ENCODE assay signal across 16 cellular contexts in genomic region chr7:44058759-44059218, GRCh38. TPM values are rescaled to one million over a fixed set of nuclear protein-coding genes. Genes with fewer than 3 reads are reported as not detected.
DNase-seq lines count a peak whose midpoint lies in the region; ATAC-seq lines count a peak whose summit lies in the region.
"Had no signal": no experiment of that assay in that cellular context is flagged by ENCODE, and none has a peak within 500 bp of the region (broad histone marks: within the 10 kb centered on the region; RNA-seq: fewer than 3 reads in every experiment).

No MANE protein-coding gene starts in this region.

- peaks cover 45% of the 10 kb centered on the region for H3K36me3 ChIP-seq in Karpas-422 (ENCODE audit: insufficient read depth, low read length)

- H3K9me2 ChIP-seq in Karpas-422 (replicated peaks; ENCODE audit: insufficient read depth, low read length): no peaks in the 10 kb centered on the region
- H3K9me2 ChIP-seq: SK-N-SH had no signal

- no peak for DNase-seq in activated T-cell treated with anti-CD3 and anti-CD28 coated beads, Interleukin-2, amount 50 U/mL, for 24 hours
- DNase-seq in activated T-cell treated with anti-CD3 and anti-CD28 coated beads, Interleukin-2, amount 50 U/mL, for 48 hours: no peak
- DNase-seq in Karpas-422 (no peak), epithelial cell of prostate (ENCODE audit: low read depth, low spot score) (no peak), cerebellar cortex (ENCODE audit: low spot score) (no peak), NCI-H187 treated with DMSO at 0.1 percent for 48 hours (lab: John Stamatoyannopoulos, UW) (no peak)
- DNase-seq: Calu3; central memory CD4-positive, alpha-beta T cell; glutamatergic neuron; NCI-H1105 treated with DMSO at 0.1 percent for 48 hours; SK-N-SH; stimulated activated CD4-positive, alpha-beta T cell treated with anti-CD3 and anti-CD28 coated beads, Interleukin-1b, Interleukin-23, amount 100 ng/mL, for 48 hours; stimulated activated CD8-positive, alpha-beta memory T cell treated with anti-CD3 and anti-CD28 coated beads, Interleukin-4, amount 100 ng/mL, for 48 hours had no signal

- peaks cover 24% of the 10 kb centered on the region for H3K4me1 Mint-ChIP-seq in activated T-cell treated with anti-CD3 and anti-CD28 coated beads, Interleukin-2, amount 50 U/mL, for 24 hours (ENCODE audit: low read depth)
- peaks cover 80% of the 10 kb centered on the region for H3K4me1 Mint-ChIP-seq in stimulated activated memory B cell treated with anti-CD40 and anti-IgM and Interleukin-4, amounts not matched to agents 10 μg/mL and 1 μg/mL and 100 μg/mL, for 72 hours

- H3K4me1 ChIP-seq in Karpas-422 (ENCODE audit: low read length): peaks cover 71% of the 10 kb centered on the region

- no peak overlapping the region for H3K4me3 Mint-ChIP-seq in activated T-cell treated with anti-CD3 and anti-CD28 coated beads, Interleukin-2, amount 50 U/mL, for 24 hours
- H3K4me3 Mint-ChIP-seq in stimulated activated memory B cell treated with anti-CD40 and anti-IgM and Interleukin-4, amounts not matched to agents 10 μg/mL and 1 μg/mL and 100 μg/mL, for 72 hours: peak overlapping the region; percentile 72

- peak overlapping the region; percentile 99 for H3K27ac ChIP-seq in Karpas-422 (ENCODE audit: low read length)
- H3K27ac ChIP-seq in epithelial cell of prostate: peak overlapping the region; percentile 13
- H3K27ac ChIP-seq: upper lobe of left lung had no signal

- H3K27me3 ChIP-seq in Karpas-422 (ENCODE audit: low read length): no peaks in the 10 kb centered on the region
- H3K27me3 ChIP-seq: upper lobe of left lung had no signal

- H3K36me3 Mint-ChIP-seq in activated T-cell treated with anti-CD3 and anti-CD28 coated beads, Interleukin-2, amount 50 U/mL, for 24 hours (ENCODE audit: low read depth): peaks cover 89% of the 10 kb centered on the region
- H3K36me3 Mint-ChIP-seq in stimulated activated memory B cell treated with anti-CD40 and anti-IgM and Interleukin-4, amounts not matched to agents 10 μg/mL and 1 μg/mL and 100 μg/mL, for 72 hours: peaks cover 76% of the 10 kb centered on the region

- no peaks in the 10 kb centered on the region for H3K9me3 Mint-ChIP-seq in activated T-cell treated with anti-CD3 and anti-CD28 coated beads, Interleukin-2, amount 50 U/mL, for 24 hours
- H3K9me3 Mint-ChIP-seq in stimulated activated memory B cell treated with anti-CD40 and anti-IgM and Interleukin-4, amounts not matched to agents 10 μg/mL and 1 μg/mL and 100 μg/mL, for 72 hours: no peaks in the 10 kb centered on the region

- no peak overlapping the region for H2AFZ ChIP-seq in Karpas-422 (ENCODE audit: low read length)

- H3K27ac Mint-ChIP-seq in activated T-cell treated with anti-CD3 and anti-CD28 coated beads, Interleukin-2, amount 50 U/mL, for 24 hours: peak overlapping the region; percentile 53
- H3K27ac Mint-ChIP-seq in stimulated activated memory B cell treated with anti-CD40 and anti-IgM and Interleukin-4, amounts not matched to agents 10 μg/mL and 1 μg/mL and 100 μg/mL, for 72 hours: peak overlapping the region; percentile 98

- peak overlapping the region; percentile 82 for H3K9ac ChIP-seq in Karpas-422 (ENCODE audit: low read length)
- H3K9ac ChIP-seq: SK-N-SH had no signal

- 0 out of 2 replicates have a peak, but pooled peaks cover 4% of the 10 kb centered on the region for H3K79me2 ChIP-seq in Karpas-422 (ENCODE audit: low read length)

- no peaks in the 10 kb centered on the region for H3K27me3 Mint-ChIP-seq in activated T-cell treated with anti-CD3 and anti-CD28 coated beads, Interleukin-2, amount 50 U/mL, for 24 hours
- no peaks in the 10 kb centered on the region for H3K27me3 Mint-ChIP-seq in stimulated activated memory B cell treated with anti-CD40 and anti-IgM and Interleukin-4, amounts not matched to agents 10 μg/mL and 1 μg/mL and 100 μg/mL, for 72 hours

- H4K20me1 ChIP-seq in Karpas-422 (ENCODE audit: insufficient read depth, low read depth, low read length): no peaks in the 10 kb centered on the region

- no peaks in the 10 kb centered on the region for H3K9me3 ChIP-seq in Karpas-422 (ENCODE audit: low read length)
- H3K9me3 ChIP-seq: SK-N-SH, upper lobe of left lung had no signal

- H3K4me2 ChIP-seq in Karpas-422 (ENCODE audit: low read depth, low read length, poor library complexity, severe bottlenecking): peak overlapping the region; percentile 78
- H3K4me2 ChIP-seq: SK-N-SH had no signal

- ATAC-seq in stimulated activated memory B cell treated with anti-CD40 and anti-IgM and Interleukin-4, amounts not matched to agents 10 μg/mL and 1 μg/mL and 100 μg/mL, for 72 hours: peak; percentile 58
- no peak for ATAC-seq in GM18517 (IDR thresholded peaks at IDR 0.05; ENCODE audit: unreplicated experiment)

- H3K4me3 ChIP-seq in Karpas-422 (ENCODE audit: low read length): peak overlapping the region; percentile 58
- H3K4me3 ChIP-seq: upper lobe of left lung had no signal

RNA-seq across cellular contexts. Expression of gene PGAM2, which starts 6.6 kb away (rescaled TPM):
- total RNA-seq in Karpas-422 (2014; rRNA removed; shearing (Covaris generic); ENCODE audit: low replicate concordance): 1.9 TPM in 1 of 2 replicates, not detected in the other

RNA-seq across cellular contexts. Expression of gene DBNL, which starts 14.3 kb away (rescaled TPM):
- total RNA-seq in Karpas-422 (2014; rRNA removed; shearing (Covaris generic); ENCODE audit: low replicate concordance): 116 and 184 TPM in 2 replicates

RNA-seq across cellular contexts. Expression of gene POLM, which starts 23.5 kb away (rescaled TPM):
- total RNA-seq in Karpas-422 (2014; rRNA removed; shearing (Covaris generic); ENCODE audit: low replicate concordance): 34.5 and 47.1 TPM in 2 replicates

RNA-seq across cellular contexts. Expression of gene AEBP1, which starts 45.4 kb away (rescaled TPM):
- total RNA-seq in Karpas-422 (2014; rRNA removed; shearing (Covaris generic); ENCODE audit: low replicate concordance): 5.9 TPM in 1 of 2 replicates, not detected in the other
- total RNA-seq: Calu3 had no signal
